ENCODE assay signal across 14 cellular contexts in genomic region chr3:53287413-53287734, GRCh38. TPM values are rescaled to one million over a fixed set of nuclear protein-coding genes. Genes with fewer than 3 reads are reported as not detected.
DNase-seq lines count a peak whose midpoint lies in the region; TF ChIP-seq lines count a peak whose summit lies in the region.
"Had no signal": no experiment of that assay in that cellular context is flagged by ENCODE, and none has a peak within 500 bp of the region (broad histone marks: within the 10 kb centered on the region; RNA-seq: fewer than 3 reads in every experiment).

No MANE protein-coding gene starts in this region.

- H3K9me3 ChIP-seq in H9 (ENCODE audit: control insufficient read depth, low read depth, low read length) (no peaks in the 10 kb centered on the region), muscle layer of duodenum (ENCODE audit: control insufficient read depth in 1 of 2, low read length in 2 of 2) (no peaks in the 10 kb centered on the region)
- H3K9me3 ChIP-seq: BLaER1, left lung, thoracic aorta had no signal

- no peak overlapping the region for H2AFZ ChIP-seq in H9 (ENCODE audit: low read length)

- H2BK5ac ChIP-seq in H9 (ENCODE audit: insufficient read length, low read length): no peak overlapping the region

- H3K4me3 ChIP-seq in brain microvascular endothelial cell (ENCODE audit: low read depth, low read length): no peak overlapping the region
- no peak overlapping the region for H3K4me3 ChIP-seq in muscle layer of duodenum (ENCODE audit: low read depth in 1 of 2, low read length in 2 of 2)
- H3K4me3 ChIP-seq: BLaER1, left lung, thoracic aorta had no signal

- H3K27ac ChIP-seq in H9 (ENCODE audit: insufficient read length, low read depth, low read length) (peak overlapping the region; percentile 84), brain microvascular endothelial cell (peak overlapping the region; percentile 53), muscle layer of duodenum (ENCODE audit: low read length) (peak overlapping the region; percentile 49)
- H3K27ac ChIP-seq: BLaER1, left lung, thoracic aorta had no signal

- no peak overlapping the region for H2BK12ac ChIP-seq in H9 (ENCODE audit: insufficient read length, low read depth, low read length)

- no peak overlapping the region for H3K18ac ChIP-seq in H9 (ENCODE audit: insufficient read length, low read depth, low read length)

- no peak overlapping the region for H3K4ac ChIP-seq in H9 (ENCODE audit: low read depth, low read length)

- no peaks in the 10 kb centered on the region for H3K79me1 ChIP-seq in H9 (ENCODE audit: insufficient read depth, low read depth, low read length, poor library complexity, severe bottlenecking)

- H3K36me3 Mint-ChIP-seq in H9 (ENCODE audit: insufficient read depth in 1 of 3, low read depth in 3 of 3): peaks cover 7 to 29% (median 27%) of the 10 kb centered on the region in 3 experiments; a peak in 6 of 7 replicates

- H3K4me1 ChIP-seq in H9 (ENCODE audit: insufficient read depth, low read length) (peaks cover 3% of the 10 kb centered on the region), muscle layer of duodenum (ENCODE audit: control insufficient read depth in 1 of 2, insufficient read depth in 2 of 2, low read length in 2 of 2) (peaks cover 0 to 15% of the 10 kb centered on the region in 2 donors)
- H3K4me1 ChIP-seq: BLaER1, left lung had no signal

- TF ChIP-seq CTCF in H9 (conservative IDR thresholded peaks at IDR 0.05) (no peak), brain microvascular endothelial cell (IDR thresholded peaks at IDR 0.05; ENCODE audit: low read depth, low read length, missing control alignments) (no peak)

- H4K20me1 ChIP-seq in H9 (ENCODE audit: control insufficient read depth, insufficient read depth, insufficient read length): no peaks in the 10 kb centered on the region

- H3K9ac ChIP-seq in H9 (ENCODE audit: extremely low read depth, insufficient read length, low read length): no peak overlapping the region
- H3K9ac ChIP-seq: BLaER1 had no signal

- in situ Hi-C loops in brain microvascular endothelial cell (cut with HindIII; ENCODE audit: low pct_ligation_motif_present, low sequenced_read_pairs): no loop called here

- H3K36me3 ChIP-seq in brain microvascular endothelial cell (replicated peaks) (peaks cover 28% of the 10 kb centered on the region), muscle layer of duodenum (ENCODE audit: control insufficient read depth in 1 of 2, insufficient read depth in 2 of 2, low read length in 2 of 2) (peaks cover 16 to 22% of the 10 kb centered on the region in 2 donors)

- no peak overlapping the region for H4K8ac ChIP-seq in H9 (replicated peaks; ENCODE audit: insufficient read length, low read depth, low read length)

- no peak overlapping the region for H3K23ac ChIP-seq in H9 (ENCODE audit: insufficient read length, low read depth, low read length)

- H2BK20ac ChIP-seq in H9 (ENCODE audit: low read depth, low read length, poor library complexity, severe bottlenecking): no peak overlapping the region

- no peak overlapping the region for H3K14ac ChIP-seq in H9 (ENCODE audit: insufficient read depth, low read length)

- no peaks in the 10 kb centered on the region for H3K79me2 ChIP-seq in H9 (ENCODE audit: insufficient read depth, low read length)

- no peak overlapping the region for H4K91ac ChIP-seq in H9 (ENCODE audit: insufficient read length, low read depth, low read length)

- H3K27me3 ChIP-seq in H9 (ENCODE audit: insufficient read depth, low read length) (no peaks in the 10 kb centered on the region), brain microvascular endothelial cell (replicated peaks) (no peaks in the 10 kb centered on the region), muscle layer of duodenum (ENCODE audit: low read depth, low read length) (no peaks in the 10 kb centered on the region)
- H3K27me3 ChIP-seq: BLaER1, left lung had no signal

- DNase-seq in AG20443 (ENCODE audit: low spot score) (peak; percentile 35), H9 (no peak), brain microvascular endothelial cell (peak; percentile 6), HCEC 1CT (no peak), SW 1271 (lab: John Stamatoyannopoulos, UW) (no peak), NCI-H2227 treated with DMSO at 0.1 percent for 48 hours (lab: John Stamatoyannopoulos, UW) (no peak)
- DNase-seq: activated CD4-positive, alpha-beta T cell treated with anti-CD3 and anti-CD28 coated beads, Interleukin-2, amount 10 ng/mL, durations not matched to agents 7 days and 5 days; activated gamma-delta T cell treated with Interleukin-2 at 50 U/mL for 16 hours; effector CD8-positive, alpha-beta T cell; NCI-H1436 treated with DMSO at 0.1 percent for 48 hours had no signal

- H4K5ac ChIP-seq in H9 (ENCODE audit: insufficient read length, low read depth, low read length): no peak overlapping the region

- no peak overlapping the region for H2BK15ac ChIP-seq in H9 (ENCODE audit: low read depth, low read length)

- peak overlapping the region in 2 of 3 experiments; percentile 98 to 99; a peak in 5 of 7 replicates for H3K27ac Mint-ChIP-seq in H9

- no peak overlapping the region for H3T11ph ChIP-seq in H9 (ENCODE audit: low read length)

- peaks cover 4% of the 10 kb centered on the region for H3K23me2 ChIP-seq in H9 (ENCODE audit: insufficient read length, low read depth, low read length, poor library complexity, severe bottlenecking)

- H3K56ac ChIP-seq in H9 (ENCODE audit: insufficient read length, low read depth, low read length): no peak overlapping the region

- no peak overlapping the region for H2AK5ac ChIP-seq in H9 (ENCODE audit: insufficient read length, low read length)

- H3K4me3 Mint-ChIP-seq in H9: peak overlapping the region; percentile 44 to 74; a peak in 3 of 5 replicates
- H3K4me3 Mint-ChIP-seq: activated CD4-positive, alpha-beta T cell treated with anti-CD3 and anti-CD28 coated beads, Interleukin-2, amount 10 ng/mL, durations not matched to agents 7 days and 5 days had no signal

- H3K4me1 Mint-ChIP-seq in H9: peaks cover 44 to 58% of the 10 kb centered on the region in 2 experiments

- WGBS in H9 (ENCODE audit: extremely low coverage, insufficient read length, low lambda C conversion rate): no CpG with 5 or more reads among the region's 1 CpG

- H2BK120ac ChIP-seq in H9 (ENCODE audit: low read depth, low read length, poor library complexity, severe bottlenecking): no peak overlapping the region

- no peaks in the 10 kb centered on the region for H3K9me3 Mint-ChIP-seq in H9
- H3K9me3 Mint-ChIP-seq: activated CD4-positive, alpha-beta T cell treated with anti-CD3 and anti-CD28 coated beads, Interleukin-2, amount 10 ng/mL, durations not matched to agents 7 days and 5 days had no signal

- no peaks in the 10 kb centered on the region for H3K27me3 Mint-ChIP-seq in H9 (ENCODE audit: low read depth)
- H3K27me3 Mint-ChIP-seq: activated CD4-positive, alpha-beta T cell treated with anti-CD3 and anti-CD28 coated beads, Interleukin-2, amount 10 ng/mL, durations not matched to agents 7 days and 5 days had no signal

- peak overlapping the region; percentile 75 for H3K4me2 ChIP-seq in H9 (ENCODE audit: insufficient read depth, insufficient read length, low read length)
- H3K4me2 ChIP-seq: BLaER1 had no signal

RNA-seq across cellular contexts. Expression of gene TKT, which starts 31.6 kb away (rescaled TPM):
- total RNA-seq in H9 (2021): 650 and 676 TPM in 2 replicates

RNA-seq across cellular contexts. Expression of gene DCP1A, which starts 60.0 kb away (rescaled TPM):
- 17.2 and 17.8 TPM in 2 replicates for total RNA-seq in H9 (2021)

Comparison
In these comparisons a context has a peak if more than half of its experiments do, and no peak if none do; other contexts are left out.
1. DNase-seq: peak in AG20443 (single experiment) and brain microvascular endothelial cell (single experiment); none in H9 (single experiment), HCEC 1CT (single experiment), SW 1271 (0 of 2) and NCI-H2227 treated with DMSO at 0.1 percent for 48 hours (single experiment).
2. Peak in every context shown above with its lines, with median percentiles within 50 percentile points of each other: H3K27ac ChIP-seq.